Comparison of ENCODE assay signal across 13 cellular contexts in the genomic region with DNA sequence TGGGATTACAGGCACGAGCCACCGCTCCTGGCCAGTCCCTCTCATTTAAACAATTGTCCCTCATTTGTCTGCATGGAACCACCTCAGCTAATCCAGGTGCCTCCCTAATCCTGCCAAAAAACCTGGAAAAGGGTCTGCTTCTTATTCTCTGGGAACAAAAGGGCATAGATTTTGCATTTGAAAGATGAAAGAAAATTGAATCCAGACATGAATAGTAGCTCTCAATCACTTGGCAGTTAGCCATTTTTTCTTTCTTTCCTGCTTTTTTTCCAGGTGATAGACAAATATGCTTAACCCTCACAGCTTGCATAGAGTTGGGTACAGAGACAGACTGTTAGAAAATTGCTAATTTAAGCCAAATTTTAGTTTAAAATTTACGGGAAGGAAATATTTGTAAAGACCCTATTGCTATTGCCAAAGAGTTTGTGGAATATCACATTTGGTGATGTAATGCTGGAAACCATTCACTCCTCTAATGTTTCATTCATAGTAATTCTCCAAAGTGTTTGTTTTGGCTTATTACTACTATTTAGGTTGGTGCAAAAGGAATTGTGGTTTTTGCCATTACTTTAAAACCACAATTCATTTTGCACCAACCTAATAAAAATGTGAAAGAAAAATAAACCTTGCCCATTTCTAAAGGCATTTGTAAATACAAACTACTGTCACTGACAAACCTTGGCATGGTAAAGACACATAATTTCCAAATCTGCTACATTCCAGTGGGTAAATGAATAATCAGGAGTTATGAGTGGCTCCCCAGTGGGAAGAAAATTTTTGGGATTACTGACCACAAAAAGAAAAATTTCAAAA.
DNase-seq lines count a peak whose midpoint lies in the region; FAIRE-seq and TF ChIP-seq lines count a peak whose summit lies in the region.
"Had no signal": no experiment of that assay in that cellular context is flagged by ENCODE, and none has a peak within 500 bp of the region (broad histone marks: within the 10 kb centered on the region; RNA-seq: fewer than 3 reads in every experiment).

No MANE protein-coding gene starts in this region.

- H3K9me3 Mint-ChIP-seq in neural progenitor cell = peaks cover 3% of the 10 kb centered on the region

- H3K27me3 ChIP-seq in HAP-1 (ENCODE audit: low read depth) (no peaks in the 10 kb centered on the region), neural progenitor cell (no peaks in the 10 kb centered on the region)
- H3K27me3 ChIP-seq: BLaER1 had no signal

- H3F3A ChIP-seq in neural progenitor cell (ENCODE audit: low read depth) = no peaks in the 10 kb centered on the region

- no peak for TF ChIP-seq CTCF in fibroblast of pulmonary artery (IDR thresholded peaks at IDR 0.05; ENCODE audit: low read length, missing control alignments)
- no peak for TF ChIP-seq CTCF in neural progenitor cell (IDR thresholded peaks at IDR 0.05)

- in situ Hi-C loops in HAP-1 (cut with MboI; ENCODE audit: low sequenced_read_pairs) = no loop called here

- H3K36me3 ChIP-seq in HAP-1 (replicated peaks) (no peaks in the 10 kb centered on the region), neural progenitor cell (no peaks in the 10 kb centered on the region)
- H3K36me3 ChIP-seq: BLaER1 had no signal

- H3K36me3 Mint-ChIP-seq in neural progenitor cell = no peaks in the 10 kb centered on the region

- H3K27me3 Mint-ChIP-seq in neural progenitor cell (ENCODE audit: insufficient read depth, low read depth) = peaks cover 4% of the 10 kb centered on the region
- H3K27me3 Mint-ChIP-seq: natural killer cell treated with Interleukin-12 subunit alpha and Interleukin-12 subunit beta and Interleukin-15 and Interleukin-18, amount 100 ng/mL, for 72 hours; stimulated activated memory B cell treated with anti-CD40 and anti-IgM and Interleukin-4, amounts not matched to agents 10 μg/mL and 1 μg/mL and 100 μg/mL, for 72 hours had no signal

- H3K79me2 ChIP-seq in neural progenitor cell (ENCODE audit: low read depth) = no peaks in the 10 kb centered on the region

- no peaks in the 10 kb centered on the region for H4K20me1 ChIP-seq in neural progenitor cell (ENCODE audit: low read depth)
- H4K20me1 ChIP-seq: BLaER1 had no signal

- no peak overlapping the region for H3K27ac Mint-ChIP-seq in neural progenitor cell
- H3K27ac Mint-ChIP-seq: natural killer cell treated with Interleukin-12 subunit alpha and Interleukin-12 subunit beta and Interleukin-15 and Interleukin-18, amount 100 ng/mL, for 72 hours; stimulated activated memory B cell treated with anti-CD40 and anti-IgM and Interleukin-4, amounts not matched to agents 10 μg/mL and 1 μg/mL and 100 μg/mL, for 72 hours had no signal

- H3K4me1 ChIP-seq in HAP-1 = peaks cover 3% of the 10 kb centered on the region
- peaks cover 6% of the 10 kb centered on the region for H3K4me1 ChIP-seq in neural progenitor cell

- no peak overlapping the region for H3K9ac ChIP-seq in neural progenitor cell
- H3K9ac ChIP-seq: BLaER1 had no signal

- H3K4me2 ChIP-seq in neural progenitor cell = no peak overlapping the region
- H3K4me2 ChIP-seq: BLaER1 had no signal

- H3K4me3 ChIP-seq in HAP-1 = no peak overlapping the region
- H3K4me3 ChIP-seq in fibroblast of pulmonary artery (replicated peaks; ENCODE audit: low read depth, low read length) = no peak overlapping the region
- H3K4me3 ChIP-seq in neural progenitor cell = no peak overlapping the region
- H3K4me3 ChIP-seq: BLaER1 had no signal

- peak; percentile 25 for DNase-seq in A172 (ENCODE audit: low spot score)
- DNase-seq in HAP-1 (ENCODE audit: low spot score in 2 of 2) = peak; percentile 20 to 65
- DNase-seq in NCI-H748 treated with DMSO at 0.1 percent for 48 hours (lab: John Stamatoyannopoulos, UW) = peak; percentile 31
- DNase-seq in fibroblast of pulmonary artery (ENCODE audit: low read depth) = peak; percentile 73
- no peak for DNase-seq in activated CD4-positive, alpha-beta T cell treated with anti-CD3 and anti-CD28 coated beads for 1 hour
- DNase-seq in NCI-H524 treated with DMSO at 0.1 percent for 48 hours (lab: John Stamatoyannopoulos, UW) = no peak
- DNase-seq in neural progenitor cell (ENCODE audit: low spot score) = no peak
- no peak for DNase-seq in urothelium cell line (ENCODE audit: low spot score)
- DNase-seq: stimulated activated CD4-positive, alpha-beta T cell treated with anti-CD3 and anti-CD28 coated beads, Interleukin-15, amount 100 ng/mL, for 24 hours; T-helper 9 cell had no signal

- peaks cover 7% of the 10 kb centered on the region for H3K4me1 Mint-ChIP-seq in neural progenitor cell
- H3K4me1 Mint-ChIP-seq: stimulated activated memory B cell treated with anti-CD40 and anti-IgM and Interleukin-4, amounts not matched to agents 10 μg/mL and 1 μg/mL and 100 μg/mL, for 72 hours had no signal

- H2AFZ ChIP-seq in neural progenitor cell (replicated peaks) = no peak overlapping the region

- no peak for FAIRE-seq in urothelium cell line (lab: Jason Lieb, UNC)

- H3K9me3 ChIP-seq in HAP-1 = no peaks in the 10 kb centered on the region
- no peaks in the 10 kb centered on the region for H3K9me3 ChIP-seq in neural progenitor cell (ENCODE audit: low read depth)

- H3K4me3 Mint-ChIP-seq in neural progenitor cell = no peak overlapping the region
- H3K4me3 Mint-ChIP-seq: natural killer cell treated with Interleukin-12 subunit alpha and Interleukin-12 subunit beta and Interleukin-15 and Interleukin-18, amount 100 ng/mL, for 72 hours; stimulated activated memory B cell treated with anti-CD40 and anti-IgM and Interleukin-4, amounts not matched to agents 10 μg/mL and 1 μg/mL and 100 μg/mL, for 72 hours had no signal

- no peak overlapping the region for H3K27ac ChIP-seq in neural progenitor cell
- H3K27ac ChIP-seq: BLaER1 had no signal

Comparison
In these comparisons a context has a peak if more than half of its experiments do, and no peak if none do; other contexts are left out.
1. DNase-seq: peak in A172 (single experiment), HAP-1 (2 of 2), NCI-H748 treated with DMSO at 0.1 percent for 48 hours (single experiment) and fibroblast of pulmonary artery (single experiment); none in activated CD4-positive, alpha-beta T cell treated with anti-CD3 and anti-CD28 coated beads for 1 hour (single experiment), NCI-H524 treated with DMSO at 0.1 percent for 48 hours (single experiment), neural progenitor cell (single experiment) and urothelium cell line (single experiment).